ENCODE assay signal across 26 cellular contexts in genomic region chr7:116922545-116922944, GRCh38.
"Had no signal": no experiment of that assay in that cellular context is flagged by ENCODE, and none has a peak within 500 bp of the region (broad histone marks: within the 10 kb centered on the region; RNA-seq: fewer than 3 reads in every experiment).

No MANE protein-coding gene starts in this region.

- ATAC-seq: effector memory CD8-positive, alpha-beta T cell; esophagus mucosa; gastrocnemius medialis; left cardiac atrium; left lung; left ventricle myocardium superior; lower lobe of right lung; mucosa of descending colon had no signal

- DNase-seq: colonic mucosa; cortex of kidney; effector CD8-positive, alpha-beta T cell; effector memory CD8-positive, alpha-beta T cell; endodermal cell; erythroblast; esophagus squamous epithelium; foreskin fibroblast; foreskin melanocyte; gastrocnemius medialis; glutamatergic neuron; head of caudate nucleus; heart right ventricle; hippocampal formation; left cardiac atrium; left lung; left ventricle myocardium superior; lower lobe of right lung; mesenchymal stem cell; mucosa of descending colon; naive B cell had no signal

- H3K36me3 ChIP-seq: colonic mucosa had no signal

- FAIRE-seq: endometrium, islet of Langerhans, keratinocyte had no signal

- H3K4me1 ChIP-seq: colonic mucosa, esophagus squamous epithelium, gastrocnemius medialis, heart right ventricle, left lung, lower lobe of right lung had no signal

- H3K4me3 ChIP-seq: colonic mucosa, esophagus squamous epithelium, gastrocnemius medialis, heart right ventricle, left lung, lower lobe of right lung, mucosa of descending colon had no signal

- H3K27me3 ChIP-seq: colonic mucosa, esophagus squamous epithelium, gastrocnemius medialis, heart right ventricle, left lung had no signal

- H3K27ac ChIP-seq: colonic mucosa, epithelial cell of prostate, esophagus squamous epithelium, gastrocnemius medialis, heart right ventricle, left lung, lower lobe of right lung had no signal

- H3K9me3 ChIP-seq: colonic mucosa, esophagus squamous epithelium, gastrocnemius medialis, heart right ventricle, left lung, lower lobe of right lung, mucosa of descending colon had no signal
